Comparison of ENCODE assay signal across 1 cellular context in the genomic region with DNA sequence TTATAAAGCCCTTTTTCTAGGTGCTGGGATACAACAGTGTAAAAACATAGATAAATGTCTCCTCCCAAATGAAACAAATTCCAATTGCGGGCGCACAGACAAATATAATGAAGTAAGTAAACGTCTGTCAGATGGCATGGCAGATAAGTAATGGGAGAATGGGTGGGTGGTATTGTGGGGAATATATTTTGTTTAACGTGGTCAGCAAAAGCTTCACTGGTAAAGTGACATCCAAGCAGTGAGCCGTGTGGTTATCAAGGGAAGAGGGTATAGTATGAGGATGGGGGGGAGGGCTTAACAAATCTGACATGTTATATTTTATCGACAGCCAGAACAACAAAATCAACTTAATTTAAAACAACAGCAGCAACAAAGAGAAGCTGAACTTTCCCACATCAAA.
TF ChIP-seq lines count a peak whose summit lies in the region.

No MANE protein-coding gene starts in this region.

TF ChIP-seq in GM23338, 12 proteins besides CTCF, POLR2A, EP300 and RAD21 (continued from another document):
- TF ChIP-seq ZNF114 (CRISPR knock-in tag; IDR thresholded peaks at IDR 0.05): no peak
- TF ChIP-seq STAT1 (IDR thresholded peaks at IDR 0.05; ENCODE audit: unreplicated experiment): no peak
- TF ChIP-seq, protein P1, sequence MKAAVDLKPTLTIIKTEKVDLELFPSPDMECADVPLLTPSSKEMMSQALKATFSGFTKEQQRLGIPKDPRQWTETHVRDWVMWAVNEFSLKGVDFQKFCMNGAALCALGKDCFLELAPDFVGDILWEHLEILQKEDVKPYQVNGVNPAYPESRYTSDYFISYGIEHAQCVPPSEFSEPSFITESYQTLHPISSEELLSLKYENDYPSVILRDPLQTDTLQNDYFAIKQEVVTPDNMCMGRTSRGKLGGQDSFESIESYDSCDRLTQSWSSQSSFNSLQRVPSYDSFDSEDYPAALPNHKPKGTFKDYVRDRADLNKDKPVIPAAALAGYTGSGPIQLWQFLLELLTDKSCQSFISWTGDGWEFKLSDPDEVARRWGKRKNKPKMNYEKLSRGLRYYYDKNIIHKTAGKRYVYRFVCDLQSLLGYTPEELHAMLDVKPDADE (IDR thresholded peaks at IDR 0.05): no peak
- no peak for TF ChIP-seq CREB1 (CRISPR knock-in tag; IDR thresholded peaks at IDR 0.05; ENCODE audit: low read depth)
- no peak for TF ChIP-seq POLR2AphosphoS5 (IDR thresholded peaks at IDR 0.05; ENCODE audit: low read depth)
- TF ChIP-seq EZH2phosphoT487 (IDR thresholded peaks at IDR 0.05; ENCODE audit: unreplicated experiment): no peak
